12 cellular contexts compared by ENCODE assay signal in genomic region chr7:13017325-13017853, GRCh38.
DNase-seq lines count a peak whose midpoint lies in the region; TF ChIP-seq lines count a peak whose summit lies in the region.
"Had no signal": no experiment of that assay in that cellular context is flagged by ENCODE, and none has a peak within 500 bp of the region (broad histone marks: within the 10 kb centered on the region; RNA-seq: fewer than 3 reads in every experiment).

No MANE protein-coding gene starts in this region.

- H3K36me3 ChIP-seq in vagina = no peaks in the 10 kb centered on the region

- peak overlapping the region; percentile 18 for H3K27ac ChIP-seq in caudate nucleus (ENCODE audit: low read depth, low read length)
- no peak overlapping the region for H3K27ac ChIP-seq in vagina

- DNase-seq in AG04449 (ENCODE audit: low read depth, low spot score) = peak; percentile 0
- DNase-seq in HuH-7.5 (ENCODE audit: low spot score) = peak; percentile 34
- peak in 18 of 61 donors; percentile 2 to 69 (median 11) for DNase-seq in caudate nucleus (lab: John Stamatoyannopoulos, UW)
- DNase-seq in kidney tubule cell (ENCODE audit: low spot score) = peak; percentile 35
- DNase-seq in vagina (ENCODE audit: extremely low spot score in 2 of 2) = no peak
- no peak for DNase-seq in NCI-H1694 treated with DMSO at 0.1 percent for 48 hours (lab: John Stamatoyannopoulos, UW)
- DNase-seq in HK-2 (ENCODE audit: unreplicated experiment) = no peak
- no peak for DNase-seq in epidermal melanocyte (ENCODE audit: insufficient read length, low spot score)
- DNase-seq: C1 segment of cervical spinal cord, NCI-H2171 treated with DMSO at 0.1 percent for 48 hours, T1000 had no signal

- no peak for TF ChIP-seq CTCF in AG04449 (IDR thresholded peaks at IDR 0.05; ENCODE audit: insufficient read depth, low read length, missing control alignments)
- no peak for TF ChIP-seq CTCF in vagina (IDR thresholded peaks at IDR 0.05)

- POLR2A ChIA-PET in AG04449 (lab: Yijun Ruan, JAX) = no interaction called here

- H3K9me3 ChIP-seq in vagina = no peaks in the 10 kb centered on the region

- no peaks in the 10 kb centered on the region for H3K27me3 ChIP-seq in vagina

- no peak for TF ChIP-seq POLR2A in vagina (IDR thresholded peaks at IDR 0.05)

- H3K4me3 ChIP-seq in AG04449 (ENCODE audit: low read depth, low read length) = no peak overlapping the region
- H3K4me3 ChIP-seq in vagina = no peak overlapping the region
- H3K4me3 ChIP-seq: skin epidermis had no signal

- intact Hi-C loops in vagina (cut with DNase I) = no loop called here

- H3K4me1 ChIP-seq in vagina = no peaks in the 10 kb centered on the region

- CTCF ChIA-PET in AG04449 (lab: Yijun Ruan, JAX) = no interaction called here

Comparison
In these comparisons a context has a peak if more than half of its experiments do, and no peak if none do; other contexts are left out.
1. DNase-seq: peak in AG04449 (single experiment), HuH-7.5 (single experiment) and kidney tubule cell (single experiment); none in vagina (0 of 2), NCI-H1694 treated with DMSO at 0.1 percent for 48 hours (single experiment), HK-2 (single experiment) and epidermal melanocyte (single experiment).